Comparison of ENCODE assay signal across 10 cellular contexts in genomic region chr18:49400398-49401072, GRCh38. TPM values are rescaled to one million over a fixed set of nuclear protein-coding genes. Genes with fewer than 3 reads are reported as not detected.
DNase-seq lines count a peak whose midpoint lies in the region; ATAC-seq and TF ChIP-seq lines count a peak whose summit lies in the region.
"Had no signal": no experiment of that assay in that cellular context is flagged by ENCODE, and none has a peak within 500 bp of the region (broad histone marks: within the 10 kb centered on the region; RNA-seq: fewer than 3 reads in every experiment).

No MANE protein-coding gene starts in this region.

- H3K27me3 Mint-ChIP-seq in activated CD4-positive, alpha-beta T cell treated with anti-CD3 and anti-CD28 coated beads for 36 hours: no peaks in the 10 kb centered on the region
- H3K27me3 Mint-ChIP-seq: CD4-positive, alpha-beta T cell had no signal

- H3K4me1 Mint-ChIP-seq in activated CD4-positive, alpha-beta T cell treated with anti-CD3 and anti-CD28 coated beads for 36 hours: peaks cover 46% of the 10 kb centered on the region

- intact Hi-C loops in left lung (cut with DNase I): no loop called here
- intact Hi-C loops in activated CD4-positive, alpha-beta T cell treated with anti-CD3 and anti-CD28 coated beads for 36 hours (cut with DNase I, micrococcal nuclease): no loop called here

- no peaks in the 10 kb centered on the region for H3K9me3 ChIP-seq in left lung

- POLR2A ChIA-PET in activated CD4-positive, alpha-beta T cell treated with anti-CD3 and anti-CD28 coated beads for 36 hours (lab: Charles Lee): no interaction called here

- ATAC-seq in GM21423 (IDR thresholded peaks at IDR 0.05; ENCODE audit: unreplicated experiment) (peak; percentile 71), left lung (peak; percentile 91), esophagus mucosa (no peak)
- ATAC-seq in activated CD4-positive, alpha-beta T cell treated with anti-CD3 and anti-CD28 coated beads for 36 hours: no peak

- peaks cover 5 to 41% of the 10 kb centered on the region in 2 donors for H3K4me1 ChIP-seq in left lung

- peak; percentile 63 for DNase-seq in Ammon's horn (ENCODE audit: low spot score)
- DNase-seq in NCI-H69 (lab: John Stamatoyannopoulos, UW): peak; percentile 20
- DNase-seq in left lung: no peak
- DNase-seq in GF-D8 (lab: John Stamatoyannopoulos, UW): no peak
- DNase-seq in activated CD4-positive, alpha-beta T cell treated with anti-CD3 and anti-CD28 coated beads for 36 hours: no peak
- DNase-seq in SW 1271 (lab: John Stamatoyannopoulos, UW): no peak
- DNase-seq: brain microvascular endothelial cell; CD4-positive, alpha-beta T cell had no signal

- no peak overlapping the region for H3K27ac Mint-ChIP-seq in activated CD4-positive, alpha-beta T cell treated with anti-CD3 and anti-CD28 coated beads for 36 hours
- H3K27ac Mint-ChIP-seq: CD4-positive, alpha-beta T cell had no signal

- H3K36me3 ChIP-seq in left lung: no peaks in the 10 kb centered on the region
- H3K36me3 ChIP-seq: brain microvascular endothelial cell had no signal

- CTCF ChIA-PET in activated CD4-positive, alpha-beta T cell treated with anti-CD3 and anti-CD28 coated beads for 36 hours (lab: Charles Lee): interaction anchor here (1.0 kb wide), 1 partner anchor 18 kb away, joined by 3 read pairs; no protein-coding TSS in a partner anchor

- H3K27me3 ChIP-seq in left lung: no peaks in the 10 kb centered on the region
- H3K27me3 ChIP-seq: brain microvascular endothelial cell had no signal

- H3K4me3 Mint-ChIP-seq in activated CD4-positive, alpha-beta T cell treated with anti-CD3 and anti-CD28 coated beads for 36 hours: no peak overlapping the region
- H3K4me3 Mint-ChIP-seq: CD4-positive, alpha-beta T cell had no signal

- H3K27ac ChIP-seq in left lung: peak overlapping the region; percentile 65 to 76
- H3K27ac ChIP-seq: brain microvascular endothelial cell had no signal

- H3K9me3 Mint-ChIP-seq in activated CD4-positive, alpha-beta T cell treated with anti-CD3 and anti-CD28 coated beads for 36 hours (ENCODE audit: low read depth): peaks cover 8% of the 10 kb centered on the region
- H3K9me3 Mint-ChIP-seq: CD4-positive, alpha-beta T cell had no signal

- no peak for TF ChIP-seq CTCF in left lung (IDR thresholded peaks at IDR 0.05)

- no peak overlapping the region for H3K4me3 ChIP-seq in left lung

- peaks cover 11% of the 10 kb centered on the region for H3K36me3 Mint-ChIP-seq in activated CD4-positive, alpha-beta T cell treated with anti-CD3 and anti-CD28 coated beads for 36 hours (ENCODE audit: low read depth)

RNA-seq across cellular contexts. Expression of gene DYM, which starts 59.9 kb away (rescaled TPM):
- total RNA-seq in left lung: 10 to 100 TPM; 55.0 to 64.2 TPM
- total RNA-seq in activated CD4-positive, alpha-beta T cell treated with anti-CD3 and anti-CD28 coated beads for 36 hours: 10 to 100 TPM; 66.1 to 67.3 TPM
- 39.4 TPM for total RNA-seq in esophagus mucosa

Comparison
In these comparisons a context has a peak if more than half of its experiments do, and no peak if none do; other contexts are left out.
1. DNase-seq: peak in Ammon's horn (single experiment) and NCI-H69 (single experiment); none in left lung (0 of 2), GF-D8 (single experiment), activated CD4-positive, alpha-beta T cell treated with anti-CD3 and anti-CD28 coated beads for 36 hours (single experiment) and SW 1271 (0 of 2).
2. ATAC-seq: peak in GM21423 (single experiment) and left lung (single experiment); none in activated CD4-positive, alpha-beta T cell treated with anti-CD3 and anti-CD28 coated beads for 36 hours (single experiment) and esophagus mucosa (single experiment).